Comparison of ENCODE assay signal across 23 cellular contexts in the genomic region with DNA sequence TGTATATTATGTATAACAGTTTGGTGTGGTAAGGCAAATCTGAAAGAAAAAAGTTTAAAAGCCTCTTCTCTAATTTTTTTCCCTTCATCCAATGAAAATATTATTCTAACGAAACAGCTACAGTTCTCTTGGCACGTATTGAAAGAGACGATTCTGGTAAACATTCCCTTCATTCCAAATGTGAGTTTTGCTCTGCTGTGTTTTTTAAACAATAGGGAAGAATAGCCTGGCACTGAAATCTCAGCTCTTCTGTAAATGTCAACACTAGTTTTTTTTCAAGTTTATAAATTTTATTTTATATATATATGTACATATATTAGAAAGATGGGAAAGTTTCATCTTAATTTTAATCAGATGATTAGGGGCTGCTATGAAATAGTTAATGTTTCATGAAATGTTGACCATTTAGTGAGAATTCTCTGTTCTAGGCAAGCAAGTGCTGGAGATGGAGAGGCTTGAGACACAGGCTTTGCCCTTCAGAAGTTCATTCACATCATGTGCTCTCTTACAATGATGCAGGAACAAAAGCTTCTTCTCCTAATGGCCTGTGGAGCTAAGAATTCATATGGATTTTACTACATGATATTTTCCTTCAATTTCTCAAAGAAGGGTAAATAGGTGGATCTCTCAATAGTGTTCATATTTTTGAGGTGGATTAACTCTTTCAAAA. TPM values are rescaled to one million over a fixed set of nuclear protein-coding genes. Genes with fewer than 3 reads are reported as not detected.
DNase-seq lines count a peak whose midpoint lies in the region; ATAC-seq, FAIRE-seq and TF ChIP-seq lines count a peak whose summit lies in the region.
"Had no signal": no experiment of that assay in that cellular context is flagged by ENCODE, and none has a peak within 500 bp of the region (broad histone marks: within the 10 kb centered on the region; RNA-seq: fewer than 3 reads in every experiment).

No MANE protein-coding gene starts in this region.

- H2AK5ac ChIP-seq in mesendoderm (ENCODE audit: low read length) = no peak overlapping the region

- H4K20me1 ChIP-seq in HepG2 (ENCODE audit: insufficient read depth, low read length) = peaks cover 9% of the 10 kb centered on the region; the same call in 1 of the 2 replicates
- no peaks in the 10 kb centered on the region for H4K20me1 ChIP-seq in endothelial cell of umbilical vein (replicated peaks; ENCODE audit: control insufficient read depth, extremely low read depth, insufficient read depth, low read length)

- H3K18ac ChIP-seq in mesendoderm (ENCODE audit: low read length) = no peak overlapping the region

- dilution Hi-C loops in endothelial cell of umbilical vein (cut with MboI; ENCODE audit: extremely low pct_ligation_motif_present, low sequenced_read_pairs) = no loop called here

- peaks cover 2% of the 10 kb centered on the region for H3K79me1 ChIP-seq in mesendoderm (ENCODE audit: low read length)

- H3K27ac ChIP-seq in HepG2 (ENCODE audit: extremely low read length, insufficient read depth, low read length) (no peak overlapping the region), right lobe of liver (no peak overlapping the region), endothelial cell of umbilical vein (ENCODE audit: insufficient read depth, low read depth, low read length) (no peak overlapping the region), mesendoderm (ENCODE audit: low read depth, low read length) (no peak overlapping the region)
- H3K27ac ChIP-seq: breast epithelium, HL-60, lower lobe of right lung, tibial artery had no signal

- H3K4me1 ChIP-seq in HepG2 (ENCODE audit: insufficient read depth, low read length) (peaks cover 85% of the 10 kb centered on the region), right lobe of liver (peaks cover 0 to 22% (median 3%) of the 10 kb centered on the region in 4 donors), endothelial cell of umbilical vein (ENCODE audit: control insufficient read depth, extremely low read depth, insufficient read depth, low read length) (peaks cover 12% of the 10 kb centered on the region), mesendoderm (ENCODE audit: control insufficient read depth, low read depth, low read length) (no peaks in the 10 kb centered on the region)

- H3K36me3 ChIP-seq in HepG2 (replicated peaks in 1 of 2; ENCODE audit: control insufficient read depth in 1 of 2, insufficient read depth in 2 of 2, low read length in 2 of 2) (peaks cover 0 to 2% of the 10 kb centered on the region in 2 experiments; a peak in 4 of 5 replicates), right lobe of liver (no peaks in the 10 kb centered on the region), endothelial cell of umbilical vein (ENCODE audit: control insufficient read depth in 2 of 2, extremely low read depth in 1 of 2, insufficient read depth in 2 of 2, low read length in 2 of 2) (no peaks in the 10 kb centered on the region), mesendoderm (ENCODE audit: control insufficient read depth, insufficient read depth, low read length) (no peaks in the 10 kb centered on the region)
- H3K36me3 ChIP-seq: breast epithelium, lower lobe of right lung, tibial artery had no signal

- TF ChIP-seq POLR2A in HepG2 (IDR thresholded peaks at IDR 0.05; ENCODE audit: insufficient read depth in 1 of 2, low read depth in 2 of 2, low read length in 2 of 2) (no peak), right lobe of liver (IDR thresholded peaks at IDR 0.05) (no peak), endothelial cell of umbilical vein (IDR thresholded peaks at IDR 0.05; ENCODE audit: low read depth, low read length) (no peak)

- no peak overlapping the region for H4K8ac ChIP-seq in mesendoderm (ENCODE audit: low read depth, low read length)

- H3K9ac ChIP-seq in HepG2 (ENCODE audit: insufficient read depth, low read depth, low read length) (no peak overlapping the region), endothelial cell of umbilical vein (replicated peaks; ENCODE audit: extremely low read depth, insufficient read depth, low read length) (no peak overlapping the region), mesendoderm (ENCODE audit: low read length) (no peak overlapping the region)

- intact Hi-C loops in HepG2 (cut with micrococcal nuclease; ENCODE audit: unreplicated experiment) = no loop called here
- intact Hi-C loops in right lobe of liver (cut with DNase I) = no loop called here
- intact Hi-C loops in endothelial cell of umbilical vein (cut with micrococcal nuclease) = no loop called here

- CTCF ChIA-PET in HepG2 (lab: Yijun Ruan, JAX; ENCODE audit: low intra/inter-chr PET ratio, low total read pairs) (no interaction called here), endothelial cell of umbilical vein (lab: Charles Lee) (interaction anchor here (1.1 to 1.6 kb wide), 3 partner anchors 14 to 34 kb away, joined by 3 to 5 read pairs (median 3); no protein-coding TSS in a partner anchor)

- H2AFZ ChIP-seq in HepG2 (ENCODE audit: low read length) (no peak overlapping the region), endothelial cell of umbilical vein (ENCODE audit: low read depth, low read length) (no peak overlapping the region)
- H2AFZ ChIP-seq: GM23338 had no signal

- POLR2A ChIA-PET in HepG2 (lab: Yijun Ruan, JAX) (interaction anchor here (1.0 to 1.5 kb wide), 3 partner anchors 14 to 81 kb away, joined by 4 to 6 read pairs (median 5); a partner anchor contains a TSS), endothelial cell of umbilical vein (lab: Charles Lee) (no interaction called here)

- no peaks in the 10 kb centered on the region for H3K9me1 ChIP-seq in endothelial cell of umbilical vein (replicated peaks; ENCODE audit: control insufficient read depth, extremely low read depth, insufficient read depth, low read length)

- H3K79me2 ChIP-seq in HepG2 (ENCODE audit: insufficient read depth, low read length) = peaks cover 91% of the 10 kb centered on the region
- H3K79me2 ChIP-seq in endothelial cell of umbilical vein (ENCODE audit: control insufficient read depth, insufficient read depth, low read length) = peaks cover 5% of the 10 kb centered on the region
- no peaks in the 10 kb centered on the region for H3K79me2 ChIP-seq in mesendoderm (ENCODE audit: control insufficient read depth, insufficient read depth, low read length)

- H2BK120ac ChIP-seq in mesendoderm (ENCODE audit: low read depth, low read length) = no peak overlapping the region

- no peak overlapping the region for H3K4ac ChIP-seq in mesendoderm (ENCODE audit: low read depth, low read length)

- H3K27me3 ChIP-seq in HepG2 (ENCODE audit: control insufficient read depth in 1 of 2, insufficient read depth in 2 of 2, low read length in 2 of 2) (no peaks in the 10 kb centered on the region; a peak in 1 of 5 replicates), right lobe of liver (no peaks in the 10 kb centered on the region), endothelial cell of umbilical vein (ENCODE audit: control insufficient read depth in 2 of 2, insufficient read depth in 2 of 2, low read length in 2 of 2) (no peaks in the 10 kb centered on the region), mesendoderm (ENCODE audit: insufficient read depth, low read length, poor library complexity) (no peaks in the 10 kb centered on the region)
- H3K27me3 ChIP-seq: BE2C, breast epithelium, tibial artery had no signal

- WGBS in HepG2 (ENCODE audit: low lambda C conversion rate) = 36% methylated on average over 3 of the region's 3 CpGs
- 33% methylated on average over 3 of the region's 3 CpGs for WGBS in right lobe of liver (ENCODE audit: insufficient coverage, low coverage, low lambda C conversion rate, missing lambda C conversion rate)
- no CpG with 5 or more reads among the region's 3 CpGs for WGBS in mesendoderm (ENCODE audit: extremely low coverage, insufficient coverage, low lambda C conversion rate)

- no peaks in the 10 kb centered on the region for H3K9me3 ChIP-seq in HepG2 (ENCODE audit: low read length)
- H3K9me3 ChIP-seq in right lobe of liver = no peaks in the 10 kb centered on the region
- no peaks in the 10 kb centered on the region for H3K9me3 ChIP-seq in endothelial cell of umbilical vein (replicated peaks; ENCODE audit: control insufficient read depth, insufficient read depth, low read length)
- H3K9me3 ChIP-seq: BE2C, breast epithelium, lower lobe of right lung, tibial artery had no signal

- ATAC-seq in HepG2 (no peak), right lobe of liver (no peak), HG02981 (IDR thresholded peaks at IDR 0.05; ENCODE audit: unreplicated experiment) (no peak), GM21737 (IDR thresholded peaks at IDR 0.05; ENCODE audit: unreplicated experiment) (no peak)
- ATAC-seq: GM23338; lower lobe of right lung; stimulated activated memory B cell treated with anti-CD40 and anti-IgM and Interleukin-4, amounts not matched to agents 10 μg/mL and 1 μg/mL and 100 μg/mL, for 72 hours; WTC11 had no signal

- TF ChIP-seq EP300 in HepG2 (IDR thresholded peaks at IDR 0.05; ENCODE audit: low read depth in 2 of 2, low read length in 2 of 2) = no peak
- TF ChIP-seq EP300 in HepG2 (CRISPR knock-in tag; IDR thresholded peaks at IDR 0.05; ENCODE audit: borderline replicate concordance) = no peak

- no peak overlapping the region for H2BK15ac ChIP-seq in mesendoderm (replicated peaks; ENCODE audit: low read depth)

- no peak overlapping the region for H2BK5ac ChIP-seq in mesendoderm (ENCODE audit: low read length)

- no peak for TF ChIP-seq RAD21 in HepG2 (CRISPR knock-in tag; IDR thresholded peaks at IDR 0.05)

- DNase-seq in HepG2 (ENCODE audit: low spot score) (no peak), right lobe of liver (no peak), endothelial cell of umbilical vein (ENCODE audit: low read depth, low spot score) (peak; percentile 51), midbrain (lab: John Stamatoyannopoulos, UW) (peak; percentile 51), HuH-7.5 (ENCODE audit: low spot score) (no peak), mesendoderm (no peak)
- DNase-seq: activated CD8-positive, alpha-beta memory T cell treated with anti-CD3 and anti-CD28 coated beads, Interleukin-2, amount 50 U/mL, for 4 hours; BE2C; foreskin melanocyte; lower lobe of right lung; NCI-H1417; NCI-H2107; NCI-H446 treated with DMSO at 0.1 percent for 48 hours; small intestine; tibial artery had no signal

- H3K56ac ChIP-seq in mesendoderm (ENCODE audit: low read length) = no peak overlapping the region

- no peak overlapping the region for H4K5ac ChIP-seq in mesendoderm (ENCODE audit: low read length)

- H3K4me3 ChIP-seq in HepG2 (replicated peaks in 1 of 3; ENCODE audit: insufficient read depth in 1 of 3, low read depth in 2 of 3, low read length in 3 of 3) (peak overlapping the region in 1 of 3 experiments; percentile 1; a peak in 1 of 6 replicates), right lobe of liver (no peak overlapping the region), endothelial cell of umbilical vein (replicated peaks in 1 of 3; ENCODE audit: insufficient read depth in 1 of 3, low read depth in 1 of 3, low read length in 3 of 3) (no peak overlapping the region), mesendoderm (ENCODE audit: low read length) (no peak overlapping the region)
- H3K4me3 ChIP-seq: breast epithelium, GM23338, lower lobe of right lung, tibial artery had no signal

- H3K4me2 ChIP-seq in HepG2 (ENCODE audit: low read depth, low read length) (peak overlapping the region; percentile 95), endothelial cell of umbilical vein (ENCODE audit: insufficient read depth, low read length) (no peak overlapping the region), mesendoderm (ENCODE audit: low read length) (no peak overlapping the region)
- H3K4me2 ChIP-seq: GM23338 had no signal

- FAIRE-seq in HepG2 (lab: Jason Lieb, UNC) (no peak), endothelial cell of umbilical vein (lab: Jason Lieb, UNC) (no peak)
- FAIRE-seq: keratinocyte, small intestine had no signal

- BruUV-seq in HepG2 (replicated peaks; lab: Mats Ljungman, UMichigan) = no TSS peak
- no TSS peak for BruUV-seq in endothelial cell of umbilical vein (replicated peaks; lab: Mats Ljungman, UMichigan)

- in situ Hi-C loops in HepG2 (cut with HindIII; ENCODE audit: extremely low pct_ligation_motif_present, low pct_unique_long_range_greater_than_20kb) = loop anchor here (5.0 kb wide), 1 partner anchor 79 kb away; no protein-coding TSS in a partner anchor

- TF ChIP-seq CTCF in HepG2 (CRISPR knock-in tag; IDR thresholded peaks at IDR 0.05) (no peak), right lobe of liver (IDR thresholded peaks at IDR 0.05) (no peak), endothelial cell of umbilical vein (IDR thresholded peaks at IDR 0.05; ENCODE audit: extremely low read depth in 1 of 2, insufficient read depth in 1 of 2, low read depth in 1 of 2, low read length in 2 of 2) (no peak)

- no peak overlapping the region for H3K23ac ChIP-seq in mesendoderm (ENCODE audit: low read length)

RNA-seq across cellular contexts. Expression of a gene that starts 4.1 kb away (rescaled TPM):
- total RNA-seq in HepG2 (2016; rRNA removed; fragmentation: Illumina TruSeq; extraction: Trizol) = 26.2 and 37.7 TPM in 2 replicates
- total RNA-seq in HepG2 (2016; cell fraction: cytosol; rRNA removed; fragmentation: Illumina TruSeq; extraction: Trizol; ENCODE audit: low read depth) = 3.1 and 3.4 TPM in 2 replicates
- total RNA-seq in HepG2 (2016; cell fraction: insoluble cytoplasmic fraction; rRNA removed; fragmentation: Illumina TruSeq; extraction: Trizol) = 25.3 and 36.5 TPM in 2 replicates
- 16.5 TPM in 2 replicates for total RNA-seq in HepG2 (2016; cell fraction: membrane; rRNA removed; fragmentation: Illumina TruSeq; extraction: Trizol)
- 36.5 and 38.6 TPM in 2 replicates for total RNA-seq in HepG2 (2016; cell fraction: nucleus; rRNA removed; fragmentation: Illumina TruSeq; extraction: Trizol)
- polyA plus RNA-seq in HepG2 (2011; rRNA removed) = 36.5 and 50.7 TPM in 2 replicates
- 33.7 and 46.9 TPM in 2 replicates for polyA plus RNA-seq in HepG2 (2011; cell fraction: cytosol; rRNA removed)
- 17.0 and 22.0 TPM in 2 replicates for polyA plus RNA-seq in HepG2 (2011; cell fraction: nucleus; rRNA removed)
- polyA plus RNA-seq in HepG2 (2012) = 18.9 and 24.9 TPM in 2 replicates
- polyA plus RNA-seq in HepG2 (2016; cell fraction: cytosol; fragmentation: Illumina TruSeq; extraction: Trizol; ENCODE audit: low read depth) = 2.3 and 2.8 TPM in 2 replicates
- polyA plus RNA-seq in HepG2 (2016; cell fraction: insoluble cytoplasmic fraction; fragmentation: Illumina TruSeq; extraction: Trizol; ENCODE audit: low read depth) = 23.7 TPM in 2 replicates
- 8.0 and 8.6 TPM in 2 replicates for polyA plus RNA-seq in HepG2 (2016; cell fraction: membrane; fragmentation: Illumina TruSeq; extraction: Trizol; ENCODE audit: low read depth)
- polyA plus RNA-seq in HepG2 (2016; cell fraction: nucleus; fragmentation: Illumina TruSeq; extraction: Trizol; ENCODE audit: insufficient read depth, low read depth) = 41.8 and 43.1 TPM in 2 replicates
- 0.87 and 184 TPM in 2 replicates for polyA minus RNA-seq in HepG2 (2011; rRNA and poly(A)+ RNA removed; ENCODE audit: low replicate concordance)
- polyA minus RNA-seq in HepG2 (2011; cell fraction: cytosol; rRNA and poly(A)+ RNA removed) = 34.4 and 49.4 TPM in 2 replicates
- 30.6 and 38.9 TPM in 2 replicates for polyA minus RNA-seq in HepG2 (2011; cell fraction: nucleus; rRNA and poly(A)+ RNA removed)
- total RNA-seq in right lobe of liver = 1 to 10 TPM in 3 of 6 experiments, under 1 TPM in 3; 0.29 to 1.5 (median 0.77) TPM
- total RNA-seq in endothelial cell of umbilical vein = 6.0 TPM in 2 replicates
- polyA plus RNA-seq in endothelial cell of umbilical vein = 4.3 TPM in 2 replicates
- 2.6 and 3.1 TPM in 2 replicates for polyA plus RNA-seq in endothelial cell of umbilical vein (2011; cell fraction: cytosol; rRNA removed)
- polyA plus RNA-seq in endothelial cell of umbilical vein (2011; cell fraction: nucleus; rRNA removed) = 1.3 and 1.5 TPM in 2 replicates
- polyA plus RNA-seq in endothelial cell of umbilical vein (2012) = 3.8 and 5.2 TPM in 2 replicates
- polyA minus RNA-seq in endothelial cell of umbilical vein = 9.5 and 11.6 TPM in 2 replicates
- polyA minus RNA-seq in endothelial cell of umbilical vein (2011; cell fraction: cytosol; rRNA and poly(A)+ RNA removed) = 0.20 TPM
- polyA minus RNA-seq in endothelial cell of umbilical vein (2011; cell fraction: nucleus; rRNA and poly(A)+ RNA removed) = 1.8 and 1.9 TPM in 2 replicates
- polyA plus RNA-seq in mesendoderm (2013, experiment 1 of 2) = 2.7 TPM
- polyA plus RNA-seq in mesendoderm (2013, experiment 2 of 2) = 2.6 TPM

RNA-seq across cellular contexts. Expression of a gene that starts 54.1 kb away (rescaled TPM):
- 18.6 and 23.4 TPM in 2 replicates for total RNA-seq in HepG2 (2016; rRNA removed; fragmentation: Illumina TruSeq; extraction: Trizol)
- 6.3 TPM in 2 replicates for total RNA-seq in HepG2 (2016; cell fraction: cytosol; rRNA removed; fragmentation: Illumina TruSeq; extraction: Trizol; ENCODE audit: low read depth)
- 20.7 and 23.3 TPM in 2 replicates for total RNA-seq in HepG2 (2016; cell fraction: insoluble cytoplasmic fraction; rRNA removed; fragmentation: Illumina TruSeq; extraction: Trizol)
- total RNA-seq in HepG2 (2016; cell fraction: membrane; rRNA removed; fragmentation: Illumina TruSeq; extraction: Trizol) = 5.0 and 8.2 TPM in 2 replicates
- total RNA-seq in HepG2 (2016; cell fraction: nucleus; rRNA removed; fragmentation: Illumina TruSeq; extraction: Trizol) = 39.5 and 46.3 TPM in 2 replicates
- polyA plus RNA-seq in HepG2 (2011; rRNA removed) = 23.5 and 29.5 TPM in 2 replicates
- 5.5 and 9.2 TPM in 2 replicates for polyA plus RNA-seq in HepG2 (2011; cell fraction: cytosol; rRNA removed)
- polyA plus RNA-seq in HepG2 (2011; cell fraction: nucleus; rRNA removed) = 92.9 and 127 TPM in 2 replicates
- 10.2 and 15.7 TPM in 2 replicates for polyA plus RNA-seq in HepG2 (2012)
- 2.4 and 2.8 TPM in 2 replicates for polyA plus RNA-seq in HepG2 (2016; cell fraction: cytosol; fragmentation: Illumina TruSeq; extraction: Trizol; ENCODE audit: low read depth)
- polyA plus RNA-seq in HepG2 (2016; cell fraction: insoluble cytoplasmic fraction; fragmentation: Illumina TruSeq; extraction: Trizol; ENCODE audit: low read depth) = 17.1 and 17.6 TPM in 2 replicates
- polyA plus RNA-seq in HepG2 (2016; cell fraction: membrane; fragmentation: Illumina TruSeq; extraction: Trizol; ENCODE audit: low read depth) = 4.6 and 4.7 TPM in 2 replicates
- polyA plus RNA-seq in HepG2 (2016; cell fraction: nucleus; fragmentation: Illumina TruSeq; extraction: Trizol; ENCODE audit: insufficient read depth, low read depth) = 53.0 and 69.1 TPM in 2 replicates
- 14.9 and 26.4 TPM in 2 replicates for polyA minus RNA-seq in HepG2 (2011; rRNA and poly(A)+ RNA removed; ENCODE audit: low replicate concordance)
- polyA minus RNA-seq in HepG2 (2011; cell fraction: cytosol; rRNA and poly(A)+ RNA removed) = 3.9 and 7.9 TPM in 2 replicates
- polyA minus RNA-seq in HepG2 (2011; cell fraction: nucleus; rRNA and poly(A)+ RNA removed) = 42.3 and 42.6 TPM in 2 replicates
- 10 to 100 TPM in 1 of 6 experiments, 1 to 10 TPM in 5; 3.6 to 10.4 (median 6.0) TPM for total RNA-seq in right lobe of liver
- 14.6 and 21.1 TPM in 2 replicates for total RNA-seq in endothelial cell of umbilical vein
- polyA plus RNA-seq in endothelial cell of umbilical vein = 17.6 and 18.5 TPM in 2 replicates
- 12.6 and 14.3 TPM in 2 replicates for polyA plus RNA-seq in endothelial cell of umbilical vein (2011; cell fraction: cytosol; rRNA removed)
- 163 and 195 TPM in 2 replicates for polyA plus RNA-seq in endothelial cell of umbilical vein (2011; cell fraction: nucleus; rRNA removed)
- 14.4 and 19.0 TPM in 2 replicates for polyA plus RNA-seq in endothelial cell of umbilical vein (2012)
- polyA minus RNA-seq in endothelial cell of umbilical vein = 20.2 and 30.2 TPM in 2 replicates
- polyA minus RNA-seq in endothelial cell of umbilical vein (2011; cell fraction: cytosol; rRNA and poly(A)+ RNA removed) = 4.7 TPM
- 29.8 and 40.7 TPM in 2 replicates for polyA minus RNA-seq in endothelial cell of umbilical vein (2011; cell fraction: nucleus; rRNA and poly(A)+ RNA removed)
- 7.6 TPM for polyA plus RNA-seq in mesendoderm (2013, experiment 1 of 2)
- polyA plus RNA-seq in mesendoderm (2013, experiment 2 of 2) = 7.2 TPM

Comparison
In these comparisons a context has a peak if more than half of its experiments do, and no peak if none do; other contexts are left out.
1. DNase-seq: peak in endothelial cell of umbilical vein (single experiment) and midbrain (single experiment); none in HepG2 (single experiment), right lobe of liver (0 of 3), HuH-7.5 (single experiment) and mesendoderm (single experiment).